ENCODE assay signal across 8 cellular contexts in genomic region chr4:123564758-123565346, GRCh38.
A peak's percentile ranks its signal among the peaks of the same experiment; 100 is the strongest.
DNase-seq lines count a peak whose midpoint lies in the region; ATAC-seq and TF ChIP-seq lines count a peak whose summit lies in the region.

No MANE protein-coding gene starts in this region.

- H3K4me3 ChIP-seq in fibroblast of mammary gland (ENCODE audit: control insufficient read depth, low read depth, low read length) (no peak overlapping the region), ovary (no peak overlapping the region)

- peak; percentile 34 for DNase-seq in DMS153 (lab: John Stamatoyannopoulos, UW)
- DNase-seq in NCI-H748 (lab: John Stamatoyannopoulos, UW; ENCODE audit: unreplicated experiment), result peak; percentile 76
- peak in 2 of 3 experiments; percentile 0 to 4 for DNase-seq in activated CD8-positive, alpha-beta memory T cell treated with anti-CD3 and anti-CD28 coated beads for 48 hours (ENCODE audit: low read depth in 2 of 3, low spot score in 2 of 3)
- peak; percentile 72 for DNase-seq in fibroblast of mammary gland (ENCODE audit: low read depth)
- peak in 3 of 5 donors; percentile 34 to 48 (median 35) for DNase-seq in ovary
- DNase-seq in putamen (ENCODE audit: low spot score), result no peak

- H3K27me3 ChIP-seq in ovary, result no peaks in the 10 kb centered on the region

- no peaks in the 10 kb centered on the region for H3K36me3 ChIP-seq in ovary

- peak; percentile 96 for TF ChIP-seq CTCF in fibroblast of mammary gland (conservative IDR thresholded peaks at IDR 0.05; ENCODE audit: control insufficient read depth, insufficient read depth, low read depth, low read length)
- TF ChIP-seq CTCF in ovary (IDR thresholded peaks at IDR 0.05), result peak in 2 of 3 donors; percentile 67 to 75

- WGBS in ovary, 3 donors, result 21 to 27% (median 26%) methylated on average over 6 of the region's 6 CpGs

- H3K9me3 ChIP-seq in ovary, result no peaks in the 10 kb centered on the region

- TF ChIP-seq POLR2A in ovary (IDR thresholded peaks at IDR 0.05), result no peak

- intact Hi-C loops in ovary (cut with DNase I), result loop anchor here in 1 of 4 donors (5.0 to 10.0 kb wide), 2 partner anchors 217 to 450 kb away; no protein-coding TSS in a partner anchor

- H3K27ac ChIP-seq in ovary, result no peak overlapping the region

- ATAC-seq in GM19463 (IDR thresholded peaks at IDR 0.05; ENCODE audit: unreplicated experiment) (peak; percentile 100), HG03469 (IDR thresholded peaks at IDR 0.05; ENCODE audit: unreplicated experiment) (peak; percentile 99)

- TF ChIP-seq EP300 in ovary (IDR thresholded peaks at IDR 0.05), result no peak

- H3K4me1 ChIP-seq in ovary (ENCODE audit: insufficient read depth), result peaks cover 10% of the 10 kb centered on the region
